ENCODE assay signal across 15 cellular contexts in genomic region chr3:113225286-113225685, GRCh38. TPM values are rescaled to one million over a fixed set of nuclear protein-coding genes. Genes with fewer than 3 reads are reported as not detected.
DNase-seq lines count a peak whose midpoint lies in the region; ATAC-seq and TF ChIP-seq lines count a peak whose summit lies in the region.
"Had no signal": no experiment of that assay in that cellular context is flagged by ENCODE, and none has a peak within 500 bp of the region (broad histone marks: within the 10 kb centered on the region; RNA-seq: fewer than 3 reads in every experiment).

No MANE protein-coding gene starts in this region.

- no peaks in the 10 kb centered on the region for H3K79me2 ChIP-seq in MM.1S (ENCODE audit: low read length)

- TF ChIP-seq CTCF in activated CD8-positive, alpha-beta T cell treated with anti-CD3 and anti-CD28 coated beads for 36 hours (IDR thresholded peaks at IDR 0.05) = no peak
- TF ChIP-seq CTCF in esophagus muscularis mucosa (IDR thresholded peaks at IDR 0.05) = no peak
- no peak for TF ChIP-seq CTCF in nephron (IDR thresholded peaks at IDR 0.05; ENCODE audit: unreplicated experiment in 3 of 3)
- TF ChIP-seq CTCF in uterus (IDR thresholded peaks at IDR 0.05) = no peak
- TF ChIP-seq CTCF in MM.1S (IDR thresholded peaks at IDR 0.05; ENCODE audit: low read length) = no peak

- H3K27ac Mint-ChIP-seq in activated CD8-positive, alpha-beta T cell treated with anti-CD3 and anti-CD28 coated beads, Interleukin-2, amount 10 ng/mL, durations not matched to agents 7 days and 5 days = peak overlapping the region; percentile 27
- no peak overlapping the region for H3K27ac Mint-ChIP-seq in activated CD8-positive, alpha-beta T cell treated with anti-CD3 and anti-CD28 coated beads for 36 hours
- peak overlapping the region in 2 of 3 experiments; percentile 54 to 56 for H3K27ac Mint-ChIP-seq in nephron

- H3K27ac ChIP-seq in esophagus muscularis mucosa (replicated peaks in 1 of 4) (peak overlapping the region; percentile 14 to 70 (median 19)), uterus (peak overlapping the region; percentile 0 to 5), MM.1S (ENCODE audit: low read length) (no peak overlapping the region)
- H3K27ac ChIP-seq: 22Rv1 had no signal

- no peaks in the 10 kb centered on the region for H3K36me3 Mint-ChIP-seq in activated CD8-positive, alpha-beta T cell treated with anti-CD3 and anti-CD28 coated beads, Interleukin-2, amount 10 ng/mL, durations not matched to agents 7 days and 5 days (ENCODE audit: low read depth)
- no peaks in the 10 kb centered on the region for H3K36me3 Mint-ChIP-seq in activated CD8-positive, alpha-beta T cell treated with anti-CD3 and anti-CD28 coated beads for 36 hours (ENCODE audit: low read depth)
- peaks cover 71% of the 10 kb centered on the region for H3K36me3 Mint-ChIP-seq in nephron (ENCODE audit: low read depth)
- H3K36me3 Mint-ChIP-seq: CD8-positive, alpha-beta memory T cell had no signal

- no peak for TF ChIP-seq POLR2A in esophagus muscularis mucosa (IDR thresholded peaks at IDR 0.05; ENCODE audit: low read depth)
- TF ChIP-seq POLR2A in uterus (IDR thresholded peaks at IDR 0.05) = no peak

- TF ChIP-seq EP300 in esophagus muscularis mucosa (IDR thresholded peaks at IDR 0.05) = no peak

- DNase-seq in activated CD8-positive, alpha-beta T cell treated with anti-CD3 and anti-CD28 coated beads, Interleukin-2, amount 10 ng/mL, durations not matched to agents 7 days and 5 days = no peak
- DNase-seq in activated CD8-positive, alpha-beta T cell treated with anti-CD3 and anti-CD28 coated beads for 36 hours = no peak
- DNase-seq in esophagus muscularis mucosa (ENCODE audit: extremely low spot score) (peak; percentile 66), uterus (no peak), MM.1S (no peak), OCI-M1 (lab: John Stamatoyannopoulos, UW) (no peak)
- DNase-seq: Caco-2; CD8-positive, alpha-beta memory T cell; DND-41; GDM1; HCEC 1CT had no signal

- no peaks in the 10 kb centered on the region for H3K9me2 ChIP-seq in MM.1S (replicated peaks; ENCODE audit: insufficient read depth, low read length)

- no peak overlapping the region for H3K9ac ChIP-seq in MM.1S (ENCODE audit: low read length)

- H3K4me1 Mint-ChIP-seq in activated CD8-positive, alpha-beta T cell treated with anti-CD3 and anti-CD28 coated beads, Interleukin-2, amount 10 ng/mL, durations not matched to agents 7 days and 5 days (ENCODE audit: low read depth) = peaks cover 24% of the 10 kb centered on the region
- H3K4me1 Mint-ChIP-seq in activated CD8-positive, alpha-beta T cell treated with anti-CD3 and anti-CD28 coated beads for 36 hours (ENCODE audit: low read depth) = peaks cover 16% of the 10 kb centered on the region
- peaks cover 86% of the 10 kb centered on the region for H3K4me1 Mint-ChIP-seq in nephron

- H3K9me3 Mint-ChIP-seq in activated CD8-positive, alpha-beta T cell treated with anti-CD3 and anti-CD28 coated beads, Interleukin-2, amount 10 ng/mL, durations not matched to agents 7 days and 5 days (ENCODE audit: insufficient read depth) = no peaks in the 10 kb centered on the region
- no peaks in the 10 kb centered on the region for H3K9me3 Mint-ChIP-seq in activated CD8-positive, alpha-beta T cell treated with anti-CD3 and anti-CD28 coated beads for 36 hours
- no peaks in the 10 kb centered on the region for H3K9me3 Mint-ChIP-seq in nephron

- H4K20me1 ChIP-seq in MM.1S (ENCODE audit: insufficient read depth, low read length) = no peaks in the 10 kb centered on the region

- ATAC-seq in activated CD8-positive, alpha-beta T cell treated with anti-CD3 and anti-CD28 coated beads, Interleukin-2, amount 10 ng/mL, durations not matched to agents 7 days and 5 days = no peak
- ATAC-seq in activated CD8-positive, alpha-beta T cell treated with anti-CD3 and anti-CD28 coated beads for 36 hours = no peak
- ATAC-seq in GM21529 (IDR thresholded peaks at IDR 0.05; ENCODE audit: unreplicated experiment) = no peak

- CTCF ChIA-PET in activated CD8-positive, alpha-beta T cell treated with anti-CD3 and anti-CD28 coated beads, Interleukin-2, amount 10 ng/mL, durations not matched to agents 7 days and 5 days (lab: Charles Lee) = no interaction called here
- CTCF ChIA-PET in activated CD8-positive, alpha-beta T cell treated with anti-CD3 and anti-CD28 coated beads for 36 hours (lab: Charles Lee) = no interaction called here

- H3K4me2 ChIP-seq in MM.1S (ENCODE audit: low read depth, low read length) = no peak overlapping the region

- H2AFZ ChIP-seq in MM.1S (ENCODE audit: low read length) = no peak overlapping the region

- H3F3A ChIP-seq in MM.1S (ENCODE audit: insufficient read depth, low read length) = no peaks in the 10 kb centered on the region

- intact Hi-C loops in activated CD8-positive, alpha-beta T cell treated with anti-CD3 and anti-CD28 coated beads for 36 hours (cut with micrococcal nuclease) = no loop called here
- intact Hi-C loops in esophagus muscularis mucosa (cut with DNase I) = no loop called here
- intact Hi-C loops in uterus (cut with DNase I; ENCODE audit: low total_unique reads) = no loop called here

- no peaks in the 10 kb centered on the region for H3K9me3 ChIP-seq in esophagus muscularis mucosa
- H3K9me3 ChIP-seq in uterus = no peaks in the 10 kb centered on the region
- H3K9me3 ChIP-seq in MM.1S (replicated peaks; ENCODE audit: insufficient read depth, low read length) = no peaks in the 10 kb centered on the region
- H3K9me3 ChIP-seq: Caco-2 had no signal

- WGBS in esophagus muscularis mucosa = 75% methylated on average over 2 of the region's 2 CpGs

- H3K4me3 ChIP-seq in esophagus muscularis mucosa (no peak overlapping the region), uterus (no peak overlapping the region), MM.1S (ENCODE audit: low read length) (no peak overlapping the region)

- peaks cover 42% of the 10 kb centered on the region for H3K27me3 Mint-ChIP-seq in activated CD8-positive, alpha-beta T cell treated with anti-CD3 and anti-CD28 coated beads, Interleukin-2, amount 10 ng/mL, durations not matched to agents 7 days and 5 days (ENCODE audit: low read depth)
- H3K27me3 Mint-ChIP-seq in activated CD8-positive, alpha-beta T cell treated with anti-CD3 and anti-CD28 coated beads for 36 hours = peaks cover 14% of the 10 kb centered on the region
- no peaks in the 10 kb centered on the region for H3K27me3 Mint-ChIP-seq in nephron (ENCODE audit: low read depth)

- H3K4me3 Mint-ChIP-seq in activated CD8-positive, alpha-beta T cell treated with anti-CD3 and anti-CD28 coated beads, Interleukin-2, amount 10 ng/mL, durations not matched to agents 7 days and 5 days = no peak overlapping the region
- no peak overlapping the region for H3K4me3 Mint-ChIP-seq in activated CD8-positive, alpha-beta T cell treated with anti-CD3 and anti-CD28 coated beads for 36 hours
- H3K4me3 Mint-ChIP-seq in nephron = peak overlapping the region in 1 of 3 experiments; percentile 20
- H3K4me3 Mint-ChIP-seq: CD14-positive monocyte had no signal

- POLR2A ChIA-PET in activated CD8-positive, alpha-beta T cell treated with anti-CD3 and anti-CD28 coated beads, Interleukin-2, amount 10 ng/mL, durations not matched to agents 7 days and 5 days (lab: Charles Lee) = interaction anchor here (0.7 kb wide), 1 partner anchor 45 kb away, joined by 3 read pairs; no protein-coding TSS in a partner anchor
- POLR2A ChIA-PET in activated CD8-positive, alpha-beta T cell treated with anti-CD3 and anti-CD28 coated beads for 36 hours (lab: Charles Lee) = interaction anchor here (0.8 kb wide), 1 partner anchor 66 kb away, joined by 3 read pairs; no protein-coding TSS in a partner anchor

- H3K36me3 ChIP-seq in esophagus muscularis mucosa = peaks cover 0 to 29% (median 3%) of the 10 kb centered on the region in 4 donors
- H3K36me3 ChIP-seq in uterus = no peaks in the 10 kb centered on the region
- H3K36me3 ChIP-seq in MM.1S (replicated peaks; ENCODE audit: insufficient read depth, low read length) = no peaks in the 10 kb centered on the region

- H3K27me3 ChIP-seq in esophagus muscularis mucosa = no peaks in the 10 kb centered on the region
- no peaks in the 10 kb centered on the region for H3K27me3 ChIP-seq in uterus
- no peaks in the 10 kb centered on the region for H3K27me3 ChIP-seq in MM.1S (replicated peaks; ENCODE audit: insufficient read depth, low read length)

- H3K4me1 ChIP-seq in esophagus muscularis mucosa (peaks cover 10 to 94% (median 80%) of the 10 kb centered on the region in 4 donors), uterus (peaks cover 9 to 23% of the 10 kb centered on the region in 2 donors), MM.1S (ENCODE audit: low read length) (no peaks in the 10 kb centered on the region)
- H3K4me1 ChIP-seq: Caco-2 had no signal

RNA-seq across cellular contexts. Expression of gene BOC, which starts 13.9 kb away (rescaled TPM):
- total RNA-seq in activated CD8-positive, alpha-beta T cell treated with anti-CD3 and anti-CD28 coated beads, Interleukin-2, amount 10 ng/mL, durations not matched to agents 7 days and 5 days = not detected
- total RNA-seq in activated CD8-positive, alpha-beta T cell treated with anti-CD3 and anti-CD28 coated beads for 36 hours = under 1 TPM; 0.20 to 0.49 TPM
- 100 to 1,000 TPM in 1 of 4 donors, 10 to 100 TPM in 3; 87.2 to 119 (median 90.8) TPM for total RNA-seq in esophagus muscularis mucosa
- total RNA-seq in uterus = 100 to 1,000 TPM; 103 to 169 (median 105) TPM
- total RNA-seq: CD8-positive, alpha-beta memory T cell had no signal

Comparison
In these comparisons a context has a peak if more than half of its experiments do, and no peak if none do; other contexts are left out.
1. RNA of gene BOC, which starts 13.9 kb away (total RNA-seq): 103 to 169 TPM in uterus and 87.2 to 119 TPM in esophagus muscularis mucosa; 0.20 to 0.49 TPM in activated CD8-positive, alpha-beta T cell treated with anti-CD3 and anti-CD28 coated beads for 36 hours and not detected in activated CD8-positive, alpha-beta T cell treated with anti-CD3 and anti-CD28 coated beads, Interleukin-2, amount 10 ng/mL, durations not matched to agents 7 days and 5 days; every median in the first group is over 10 times any median in the second.